ENCODE assay signal across 8 cellular contexts in genomic region chr1:206658264-206658980, GRCh38. TPM values are rescaled to one million over a fixed set of nuclear protein-coding genes. Genes with fewer than 3 reads are reported as not detected.
A peak's percentile ranks its signal among the peaks of the same experiment; 100 is the strongest.
DNase-seq lines count a peak whose midpoint lies in the region; ATAC-seq and TF ChIP-seq lines count a peak whose summit lies in the region.

No MANE protein-coding gene starts in this region.

- H3K36me3 ChIP-seq in mammary epithelial cell (ENCODE audit: insufficient read depth, low read length): no peaks in the 10 kb centered on the region
- no peaks in the 10 kb centered on the region for H3K36me3 ChIP-seq in tibial nerve

- H3K27ac Mint-ChIP-seq in CD4-positive, alpha-beta T cell: no peak overlapping the region

- no peak for TF ChIP-seq EP300 in tibial nerve (IDR thresholded peaks at IDR 0.05)

- no peak overlapping the region for H3K9ac ChIP-seq in mammary epithelial cell (ENCODE audit: insufficient read depth, low read length)

- in situ Hi-C loops in mammary epithelial cell (cut with MboI; ENCODE audit: low sequenced_read_pairs in 2 of 2): no loop called here

- BruUV-seq in mammary epithelial cell (replicated peaks; lab: Mats Ljungman, UMichigan): no TSS peak

- H3K4me3 Mint-ChIP-seq in CD4-positive, alpha-beta T cell: no peak overlapping the region

- H3K4me1 ChIP-seq in mammary epithelial cell (ENCODE audit: insufficient read depth, low read length) (peaks cover 8% of the 10 kb centered on the region), tibial nerve (peaks cover 0 to 5% (median 0%) of the 10 kb centered on the region in 4 donors)

- H4K20me1 ChIP-seq in mammary epithelial cell (ENCODE audit: insufficient read depth, low read length): no peaks in the 10 kb centered on the region

- intact Hi-C loops in CD4-positive, alpha-beta T cell (cut with DNase I, micrococcal nuclease): no loop called here
- intact Hi-C loops in mammary epithelial cell (cut with micrococcal nuclease): loop anchor here (1.0 kb wide), 1 partner anchor 24 kb away; no protein-coding TSS in a partner anchor

- dilution Hi-C loops in mammary epithelial cell (cut with HindIII; ENCODE audit: low sequenced_read_pairs): no loop called here

- H3K9me3 Mint-ChIP-seq in CD4-positive, alpha-beta T cell: no peaks in the 10 kb centered on the region

- ATAC-seq in CD4-positive, alpha-beta T cell (ENCODE audit: poor library complexity): peak; percentile 66
- peak; percentile 67 for ATAC-seq in HG02759 (IDR thresholded peaks at IDR 0.05; ENCODE audit: unreplicated experiment)
- ATAC-seq in HG03280 (IDR thresholded peaks at IDR 0.05; ENCODE audit: unreplicated experiment): no peak

- no peaks in the 10 kb centered on the region for H3K9me3 ChIP-seq in CD4-positive, alpha-beta T cell (ENCODE audit: control insufficient read depth, low read length)
- H3K9me3 ChIP-seq in mammary epithelial cell (replicated peaks; ENCODE audit: insufficient read depth, low read length) (no peaks in the 10 kb centered on the region), tibial nerve (no peaks in the 10 kb centered on the region)

- H3K27me3 Mint-ChIP-seq in CD4-positive, alpha-beta T cell: peaks cover 43% of the 10 kb centered on the region

- no peak overlapping the region for H2AFZ ChIP-seq in mammary epithelial cell (ENCODE audit: low read depth, low read length)

- TF ChIP-seq CTCF in CD4-positive, alpha-beta T cell (IDR thresholded peaks at IDR 0.05): peak; percentile 53
- peak; percentile 31 to 48 for TF ChIP-seq CTCF in mammary epithelial cell (conservative IDR thresholded peaks at IDR 0.05 in 1 of 2, IDR thresholded peaks at IDR 0.05 in 1 of 2; ENCODE audit: extremely low read depth in 1 of 2, insufficient read depth in 1 of 2, low read depth in 1 of 2, low read length in 2 of 2)
- peak; percentile 43 to 76 (median 58) for TF ChIP-seq CTCF in tibial nerve (IDR thresholded peaks at IDR 0.05)

- TF ChIP-seq POLR2A in tibial nerve (IDR thresholded peaks at IDR 0.05): no peak

- H3K4me3 ChIP-seq in mammary epithelial cell (replicated peaks in 1 of 3; ENCODE audit: insufficient read depth in 1 of 3, low read depth in 2 of 3, low read length in 3 of 3) (no peak overlapping the region), tibial nerve (no peak overlapping the region)

- H3K27me3 ChIP-seq in CD4-positive, alpha-beta T cell (ENCODE audit: control insufficient read depth, insufficient read depth, low read length): peaks cover 23% of the 10 kb centered on the region
- no peaks in the 10 kb centered on the region for H3K27me3 ChIP-seq in mammary epithelial cell (ENCODE audit: insufficient read depth, low read length)
- peaks cover 0 to 36% of the 10 kb centered on the region in 2 donors for H3K27me3 ChIP-seq in tibial nerve

- no peaks in the 10 kb centered on the region for H3K36me3 Mint-ChIP-seq in CD4-positive, alpha-beta T cell (ENCODE audit: low read depth)

- POLR2A ChIA-PET in CD4-positive, alpha-beta T cell (lab: Charles Lee): interaction anchor here (1.1 kb wide), 1 partner anchor 189 kb away, joined by 4 read pairs; the partner anchor contains the start of gene IKBKE

- CTCF ChIA-PET in CD4-positive, alpha-beta T cell (lab: Charles Lee): interaction anchor here (0.6 to 2.4 kb wide), 17 partner anchors 8 to 1476 kb away, joined by 3 to 15 read pairs (median 4); partner anchors contain the start of genes DYRK3 and EIF2D
- CTCF ChIA-PET in mammary epithelial cell (lab: Charles Lee; ENCODE audit: low non-redundant PET): interaction anchor here (0.6 kb wide), 1 partner anchor 9 kb away, joined by 4 read pairs; no protein-coding TSS in a partner anchor

- H3K4me2 ChIP-seq in mammary epithelial cell (ENCODE audit: insufficient read depth, low read depth, low read length): no peak overlapping the region

- no peak overlapping the region for H3K27ac ChIP-seq in CD4-positive, alpha-beta T cell (ENCODE audit: low read depth, low read length)
- H3K27ac ChIP-seq in mammary epithelial cell (ENCODE audit: insufficient read depth, low read depth, low read length) (no peak overlapping the region), tibial nerve (no peak overlapping the region)

- 73% methylated on average over 19 of the region's 22 CpGs for WGBS in mammary epithelial cell (ENCODE audit: low coverage, missing lambda C conversion rate)
- 20 to 25% methylated on average over 22 of the region's 22 CpGs for WGBS in tibial nerve, 2 donors

- no peaks in the 10 kb centered on the region for H3K4me1 Mint-ChIP-seq in CD4-positive, alpha-beta T cell (ENCODE audit: low read depth)

- peaks cover 1% of the 10 kb centered on the region for H3K79me2 ChIP-seq in mammary epithelial cell (ENCODE audit: insufficient read depth, low read length)

- DNase-seq in CD4-positive, alpha-beta T cell: peak in 8 of 10 experiments; percentile 19 to 55 (median 33)
- DNase-seq in T-helper 1 cell: peak in 4 of 5 donors; percentile 29 to 44 (median 38)
- DNase-seq in mammary epithelial cell: no peak
- DNase-seq in lung microvascular endothelial cell (ENCODE audit: low read depth in 2 of 2): peak; percentile 20 to 39
- DNase-seq in tibial nerve (ENCODE audit: low spot score in 2 of 2): no peak
- no peak for DNase-seq in DMS114 treated with DMSO at 0.1 percent for 48 hours (lab: John Stamatoyannopoulos, UW; ENCODE audit: unreplicated experiment)

RNA-seq across cellular contexts. Expression of gene DYRK3, which starts 23.1 kb away (rescaled TPM):
- total RNA-seq in CD4-positive, alpha-beta T cell: 1 to 10 TPM; 1.6 to 1.7 TPM
- total RNA-seq in mammary epithelial cell (10 to 100 TPM; 23.2 to 35.3 TPM), lung microvascular endothelial cell (8.3 and 10.9 TPM in 2 replicates), tibial nerve (10 to 100 TPM in 1 of 4 donors, 1 to 10 TPM in 3; 5.4 to 12.7 (median 5.7) TPM)
- polyA plus RNA-seq in mammary epithelial cell: 12.3 TPM
- 22.6 TPM for polyA minus RNA-seq in mammary epithelial cell

RNA-seq across cellular contexts. Expression of gene MAPKAPK2, which starts 26.3 kb away (rescaled TPM):
- total RNA-seq in CD4-positive, alpha-beta T cell: 100 to 1,000 TPM; 157 to 166 TPM
- 10 to 100 TPM; 44.2 to 77.5 TPM for total RNA-seq in mammary epithelial cell
- polyA plus RNA-seq in mammary epithelial cell: 57.4 TPM
- polyA minus RNA-seq in mammary epithelial cell: 69.6 TPM
- total RNA-seq in lung microvascular endothelial cell: 24.6 and 30.2 TPM in 2 replicates
- total RNA-seq in tibial nerve: 10 to 100 TPM; 30.6 to 49.5 (median 38.2) TPM

RNA-seq across cellular contexts. Expression of gene EIF2D, which starts 46.2 kb away (rescaled TPM):
- total RNA-seq in CD4-positive, alpha-beta T cell: 10 to 100 TPM; 48.9 to 51.6 TPM
- total RNA-seq in mammary epithelial cell: 10 to 100 TPM; 43.0 to 44.0 TPM
- 58.9 TPM for polyA plus RNA-seq in mammary epithelial cell
- 35.4 TPM for polyA minus RNA-seq in mammary epithelial cell
- 34.2 and 45.4 TPM in 2 replicates for total RNA-seq in lung microvascular endothelial cell
- total RNA-seq in tibial nerve: 10 to 100 TPM; 42.0 to 78.4 (median 60.0) TPM

Comparison
In these comparisons a context has a peak if more than half of its experiments do, and no peak if none do; other contexts are left out.
1. DNase-seq: peak in CD4-positive, alpha-beta T cell (8 of 10), T-helper 1 cell (4 of 5) and lung microvascular endothelial cell (2 of 2); none in mammary epithelial cell (single experiment), tibial nerve (0 of 2) and DMS114 treated with DMSO at 0.1 percent for 48 hours (single experiment).
2. Peak in every context shown above with its lines, with median percentiles within 50 percentile points of each other: CTCF ChIP-seq.